Comparison of ENCODE assay signal across 8 cellular contexts in the genomic region with DNA sequence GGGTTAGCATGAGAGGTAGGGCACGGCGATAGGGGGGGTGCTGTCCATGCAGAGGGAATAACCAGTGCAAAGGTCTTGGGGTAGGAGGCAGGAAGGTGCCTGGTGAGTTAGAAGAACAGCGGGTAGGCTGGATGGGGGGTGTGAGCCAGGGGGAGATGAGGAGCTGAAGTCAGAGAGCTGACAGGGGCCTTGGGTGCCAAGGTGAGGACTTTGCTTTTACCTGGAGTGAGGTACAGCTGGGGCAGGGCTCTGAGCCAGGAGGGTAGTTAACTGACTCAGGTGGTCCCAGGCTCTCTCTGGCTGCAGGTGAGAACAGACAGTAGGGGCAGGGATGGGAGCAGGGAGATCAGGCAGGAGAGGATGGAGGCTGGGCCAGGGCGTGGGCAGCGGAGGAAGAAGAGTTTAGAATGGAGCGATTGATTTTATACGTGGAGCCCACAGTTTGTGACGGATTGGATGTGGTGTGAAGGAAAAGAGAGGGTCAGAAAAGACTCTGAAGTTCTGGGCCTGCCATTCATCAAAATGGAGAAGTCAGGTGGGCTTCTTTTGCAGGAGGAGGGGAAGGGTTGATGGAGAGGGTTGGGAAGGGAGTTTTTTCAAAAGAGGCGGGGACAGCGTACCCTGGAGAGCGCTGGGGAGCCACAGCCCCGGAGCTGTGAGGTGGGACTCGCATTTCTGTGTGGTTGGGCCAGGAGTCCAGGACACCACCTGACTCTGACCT. TPM values are rescaled to one million over a fixed set of nuclear protein-coding genes. Genes with fewer than 3 reads are reported as not detected.
DNase-seq lines count a peak whose midpoint lies in the region; ATAC-seq and TF ChIP-seq lines count a peak whose summit lies in the region.

No MANE protein-coding gene starts in this region.

- in situ Hi-C loops in gastrocnemius medialis (cut with MboI; ENCODE audit: low sequenced_read_pairs in 4 of 4): loop anchor here in 1 of 4 donors (25.0 kb wide), 1 partner anchor 263 kb away; a partner anchor contains a TSS

- H3K4me1 Mint-ChIP-seq in activated B cell treated with CpG ODN at 0.5 μM for 24 hours: peaks cover 59% of the 10 kb centered on the region

- H3K4me3 Mint-ChIP-seq in activated B cell treated with CpG ODN at 0.5 μM for 24 hours: peak overlapping the region; percentile 87

- peak overlapping the region; percentile 61 for H3K27ac Mint-ChIP-seq in activated B cell treated with CpG ODN at 0.5 μM for 24 hours

- no peaks in the 10 kb centered on the region for H3K9me3 ChIP-seq in heart right ventricle
- H3K9me3 ChIP-seq in gastrocnemius medialis: no peaks in the 10 kb centered on the region

- TF ChIP-seq CTCF in GM12875 (IDR thresholded peaks at IDR 0.05; ENCODE audit: borderline replicate concordance, insufficient read depth, low read depth, low read length) (no peak), activated B cell treated with CpG ODN at 0.5 μM for 24 hours (IDR thresholded peaks at IDR 0.05) (no peak), heart right ventricle (IDR thresholded peaks at IDR 0.05) (no peak), gastrocnemius medialis (IDR thresholded peaks at IDR 0.05 in 4 of 5, conservative IDR thresholded peaks at IDR 0.05 in 1 of 5) (no peak)

- H3K36me3 Mint-ChIP-seq in activated B cell treated with CpG ODN at 0.5 μM for 24 hours (ENCODE audit: low read depth): peaks cover 7% of the 10 kb centered on the region

- no peaks in the 10 kb centered on the region for H3K27me3 Mint-ChIP-seq in activated B cell treated with CpG ODN at 0.5 μM for 24 hours

- CTCF ChIA-PET in activated B cell treated with CpG ODN at 0.5 μM for 24 hours (lab: Charles Lee): no interaction called here

- POLR2A ChIA-PET in activated B cell treated with CpG ODN at 0.5 μM for 24 hours (lab: Charles Lee): interaction anchor here (0.7 to 3.0 kb wide), 5 partner anchors 9 to 727 kb away, joined by 3 to 25 read pairs (median 8); no protein-coding TSS in a partner anchor

- peaks cover 9 to 93% (median 82%) of the 10 kb centered on the region in 9 donors for H3K4me1 ChIP-seq in heart right ventricle
- H3K4me1 ChIP-seq in gastrocnemius medialis: peaks cover 30 to 41% of the 10 kb centered on the region in 2 donors

- WGBS in heart right ventricle, 2 donors: 49 to 52% methylated on average over 13 of the region's 13 CpGs

- ATAC-seq in activated B cell treated with CpG ODN at 0.5 μM for 24 hours (ENCODE audit: low read depth) (no peak), heart right ventricle (peak in 3 of 8 donors; percentile 19 to 52 (median 42)), gastrocnemius medialis (no peak)

- H3K27me3 ChIP-seq in heart right ventricle: no peaks in the 10 kb centered on the region
- no peaks in the 10 kb centered on the region for H3K27me3 ChIP-seq in gastrocnemius medialis

- H3K27ac ChIP-seq in heart right ventricle: peak overlapping the region; percentile 86 to 100 (median 98)
- H3K27ac ChIP-seq in gastrocnemius medialis: peak overlapping the region; percentile 91 to 99 (median 97)

- DNase-seq in activated B cell treated with CpG ODN at 0.5 μM for 24 hours: no peak
- no peak for DNase-seq in heart right ventricle
- no peak for DNase-seq in gastrocnemius medialis
- no peak for DNase-seq in HPDE6-E6E7 (ENCODE audit: extremely low spot score)
- DNase-seq in mesenteric fat pad (ENCODE audit: low spot score): no peak
- no peak for DNase-seq in NCI-H2029 (lab: John Stamatoyannopoulos, UW)
- DNase-seq in NK-92 treated with Interleukin-12 subunit alpha and Interleukin-12 subunit beta, amount 100 ng/mL, for 24 hours (lab: John Stamatoyannopoulos, UW): no peak

- TF ChIP-seq POLR2A in gastrocnemius medialis (IDR thresholded peaks at IDR 0.05): no peak

- intact Hi-C loops in activated B cell treated with CpG ODN at 0.5 μM for 24 hours (cut with micrococcal nuclease): no loop called here
- intact Hi-C loops in heart right ventricle (cut with DNase I): no loop called here
- intact Hi-C loops in gastrocnemius medialis (cut with DNase I; ENCODE audit: low total_unique reads): no loop called here

- H3K4me3 ChIP-seq in GM12875 (ENCODE audit: low read depth, low read length): peak overlapping the region; percentile 85
- peak overlapping the region in 9 of 10 donors; percentile 72 to 99 (median 94) for H3K4me3 ChIP-seq in heart right ventricle
- H3K4me3 ChIP-seq in gastrocnemius medialis: peak overlapping the region; percentile 67 to 84 (median 73)

- H3K9me3 Mint-ChIP-seq in activated B cell treated with CpG ODN at 0.5 μM for 24 hours: no peaks in the 10 kb centered on the region

- peaks cover 0 to 16% (median 0%) of the 10 kb centered on the region in 9 donors for H3K36me3 ChIP-seq in heart right ventricle
- H3K36me3 ChIP-seq in gastrocnemius medialis: peaks cover 0 to 7% of the 10 kb centered on the region in 2 donors

RNA-seq across cellular contexts. Expression of a gene that starts 1.2 kb away (rescaled TPM):
- 52.9 and 54.4 TPM in 2 replicates for total RNA-seq in activated B cell treated with CpG ODN at 0.5 μM for 24 hours
- total RNA-seq in heart right ventricle: 10 to 100 TPM; 19.5 to 49.4 (median 30.3) TPM
- polyA plus RNA-seq in heart right ventricle: 10 to 100 TPM; 38.7 to 40.9 TPM
- 10 to 100 TPM; 38.8 to 45.1 (median 43.7) TPM for total RNA-seq in gastrocnemius medialis
- total RNA-seq in mesenteric fat pad: 76.8 TPM

RNA-seq across cellular contexts. Expression of a gene that starts 31.3 kb away (rescaled TPM):
- total RNA-seq in activated B cell treated with CpG ODN at 0.5 μM for 24 hours: 0.34 and 0.47 TPM in 2 replicates
- 10 to 100 TPM; 33.1 to 70.5 (median 41.5) TPM for total RNA-seq in heart right ventricle
- 10 to 100 TPM; 24.5 to 60.5 TPM for polyA plus RNA-seq in heart right ventricle
- total RNA-seq in gastrocnemius medialis: 100 to 1,000 TPM; 194 to 469 (median 289) TPM
- 17.3 TPM for total RNA-seq in mesenteric fat pad

RNA-seq across cellular contexts. Expression of a gene that starts 34.9 kb away (rescaled TPM):
- 4.8 and 4.9 TPM in 2 replicates for total RNA-seq in activated B cell treated with CpG ODN at 0.5 μM for 24 hours
- 1 to 10 TPM; 2.0 to 5.9 (median 4.0) TPM for total RNA-seq in heart right ventricle
- 1 to 10 TPM; 1.6 to 1.7 TPM for polyA plus RNA-seq in heart right ventricle
- 1 to 10 TPM; 1.7 to 3.5 (median 2.7) TPM for total RNA-seq in gastrocnemius medialis
- total RNA-seq in mesenteric fat pad: 7.5 TPM

RNA-seq across cellular contexts. Expression of a gene that starts 42.6 kb away (rescaled TPM):
- total RNA-seq in activated B cell treated with CpG ODN at 0.5 μM for 24 hours (not detected in 2 replicates), heart right ventricle (10 to 100 TPM in 1 of 10 donors, 1 to 10 TPM in 9; 2.8 to 13.1 (median 4.8) TPM), gastrocnemius medialis (10 to 100 TPM in 3 of 4 donors, 1 to 10 TPM in 1; 9.1 to 24.0 (median 17.1) TPM), mesenteric fat pad (1.4 TPM)
- 1 to 10 TPM; 1.4 to 3.5 TPM for polyA plus RNA-seq in heart right ventricle

Comparison
In these comparisons a context has a peak if more than half of its experiments do, and no peak if none do; other contexts are left out.
1. RNA of a gene that starts 31.3 kb away (total RNA-seq): 194 to 469 TPM in gastrocnemius medialis, 33.1 to 70.5 TPM in heart right ventricle and 17.3 TPM in mesenteric fat pad (single experiment); 0.34 to 0.47 TPM in activated B cell treated with CpG ODN at 0.5 μM for 24 hours; every median in the first group is over 10 times any median in the second.
2. Peak in every context shown above with its lines, with median percentiles within 50 percentile points of each other: H3K4me3 ChIP-seq.